In the genomic region with DNA sequence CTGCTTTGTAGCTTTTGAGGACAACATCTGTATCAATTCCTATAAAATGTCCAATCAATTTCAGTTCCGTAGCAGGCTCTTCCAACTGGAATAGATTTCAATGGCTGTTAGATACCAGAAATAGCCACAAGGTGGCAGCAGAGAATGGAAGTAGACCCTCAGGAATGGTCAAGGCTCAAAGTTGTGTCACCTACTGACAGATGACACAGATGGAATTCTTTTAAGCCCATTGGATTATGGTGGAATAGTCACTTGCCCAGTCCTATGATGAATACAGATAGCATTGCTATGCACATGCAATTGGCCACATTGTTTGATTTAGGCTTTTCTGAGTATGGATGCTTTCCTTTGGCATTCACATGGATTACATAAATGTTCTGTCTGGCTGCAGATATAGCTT, we compare ENCODE assay signal across 9 cellular contexts.
DNase-seq lines count a peak whose midpoint lies in the region; ATAC-seq and TF ChIP-seq lines count a peak whose summit lies in the region.
"Had no signal": no experiment of that assay in that cellular context is flagged by ENCODE, and none has a peak within 500 bp of the region (broad histone marks: within the 10 kb centered on the region; RNA-seq: fewer than 3 reads in every experiment).

No MANE protein-coding gene starts in this region.

- H3K27ac Mint-ChIP-seq in CD4-positive, alpha-beta memory T cell = no peak overlapping the region
- H3K27ac Mint-ChIP-seq: T-cell had no signal

- intact Hi-C loops in CD4-positive, alpha-beta memory T cell (cut with micrococcal nuclease) = loop anchor here (10.0 kb wide), 1 partner anchor 133 kb away; a partner anchor contains a TSS

- no peak overlapping the region for H3K4me3 Mint-ChIP-seq in CD4-positive, alpha-beta memory T cell
- H3K4me3 Mint-ChIP-seq: T-cell had no signal

- H3K9me2 ChIP-seq in neural cell (ENCODE audit: insufficient read depth, low read length) = no peaks in the 10 kb centered on the region

- no peaks in the 10 kb centered on the region for H3K36me3 Mint-ChIP-seq in CD4-positive, alpha-beta memory T cell
- H3K36me3 Mint-ChIP-seq: T-cell had no signal

- ATAC-seq in GM18858 (IDR thresholded peaks at IDR 0.05; ENCODE audit: unreplicated experiment) (peak; percentile 30), GM21528 (IDR thresholded peaks at IDR 0.05; ENCODE audit: low FRiP score, unreplicated experiment) (no peak), HG03280 (IDR thresholded peaks at IDR 0.05; ENCODE audit: unreplicated experiment) (no peak)

- no peaks in the 10 kb centered on the region for H4K20me1 ChIP-seq in neural cell (ENCODE audit: insufficient read depth)

- H3K4me3 ChIP-seq in CD4-positive, alpha-beta memory T cell (ENCODE audit: low read length in 2 of 2) = no peak overlapping the region
- H3K4me3 ChIP-seq in neural cell (ENCODE audit: low read length) = no peak overlapping the region

- no peaks in the 10 kb centered on the region for H3K9me3 ChIP-seq in CD4-positive, alpha-beta memory T cell (ENCODE audit: control insufficient read depth in 1 of 2, low read length in 2 of 2)
- no peaks in the 10 kb centered on the region for H3K9me3 ChIP-seq in neural cell (ENCODE audit: low read length)

- peak; percentile 85 for TF ChIP-seq CTCF in neural cell (IDR thresholded peaks at IDR 0.05; ENCODE audit: poor library complexity, severe bottlenecking)

- TF ChIP-seq RAD21 in neural cell (conservative IDR thresholded peaks at IDR 0.05) = peak; percentile 85

- H3K9ac ChIP-seq in neural cell (ENCODE audit: low read length) = no peak overlapping the region

- H3K27me3 Mint-ChIP-seq in CD4-positive, alpha-beta memory T cell = no peaks in the 10 kb centered on the region
- H3K27me3 Mint-ChIP-seq: T-cell had no signal

- no peak overlapping the region for H3K27ac ChIP-seq in CD4-positive, alpha-beta memory T cell (ENCODE audit: low read depth, low read length)
- H3K27ac ChIP-seq in neural cell (ENCODE audit: low read length) = no peak overlapping the region

- H3K36me3 ChIP-seq in CD4-positive, alpha-beta memory T cell (ENCODE audit: insufficient read depth, low read length) = no peaks in the 10 kb centered on the region
- no peaks in the 10 kb centered on the region for H3K36me3 ChIP-seq in neural cell (ENCODE audit: insufficient read depth, low read length)

- no peaks in the 10 kb centered on the region for H3K9me3 Mint-ChIP-seq in CD4-positive, alpha-beta memory T cell
- H3K9me3 Mint-ChIP-seq: T-cell had no signal

- H3K4me1 Mint-ChIP-seq in CD4-positive, alpha-beta memory T cell = peaks cover 15 to 27% (median 20%) of the 10 kb centered on the region in 4 donors

- no peaks in the 10 kb centered on the region for H3K79me2 ChIP-seq in neural cell (replicated peaks; ENCODE audit: insufficient read depth, low read length)

- H3K4me2 ChIP-seq in neural cell (ENCODE audit: low read length) = no peak overlapping the region

- H3F3A ChIP-seq in neural cell (ENCODE audit: insufficient read depth, low read length, poor library complexity, severe bottlenecking) = no peaks in the 10 kb centered on the region

- H2AFZ ChIP-seq in neural cell (ENCODE audit: low read depth, low read length) = no peak overlapping the region

- POLR2A ChIA-PET in CD4-positive, alpha-beta memory T cell (lab: Charles Lee; ENCODE audit: partially characterized antibody) = no interaction called here

- DNase-seq in CD4-positive, alpha-beta memory T cell = peak; percentile 31 to 46 (median 32)
- DNase-seq in NCI-H1417 (lab: John Stamatoyannopoulos, UW) = peak; percentile 47 to 88 (median 53)
- DNase-seq in activated CD4-positive, alpha-beta T cell treated with anti-CD3 and anti-CD28 coated beads, Interleukin-2, amount 50 U/mL, for 1 hour = peak; percentile 19
- DNase-seq in fibroblast of gingiva (ENCODE audit: low read depth) = peak; percentile 8

- no peak for TF ChIP-seq EP300 in neural cell (conservative IDR thresholded peaks at IDR 0.05; ENCODE audit: poor library complexity, severe bottlenecking)

- CTCF ChIA-PET in CD4-positive, alpha-beta memory T cell (lab: Charles Lee; ENCODE audit: partially characterized antibody) = interaction anchor here (0.6 to 2.0 kb wide), 10 partner anchors 9 to 1020 kb away, joined by 3 to 19 read pairs (median 4); a partner anchor contains a TSS

- peaks cover 16% of the 10 kb centered on the region for H3K4me1 ChIP-seq in CD4-positive, alpha-beta memory T cell (ENCODE audit: insufficient read depth, low read length)

- H3K27me3 ChIP-seq in CD4-positive, alpha-beta memory T cell (ENCODE audit: insufficient read depth, low read length) = no peaks in the 10 kb centered on the region
- H3K27me3 ChIP-seq in neural cell (ENCODE audit: insufficient read depth, low read depth, low read length) = no peaks in the 10 kb centered on the region

TF ChIP-seq in neural cell, 6 proteins besides CTCF, POLR2A, EP300 and RAD21:
- TF ChIP-seq SMC3 (conservative IDR thresholded peaks at IDR 0.05; ENCODE audit: poor library complexity) = peak; percentile 89
- TF ChIP-seq POLR2AphosphoS5 (IDR thresholded peaks at IDR 0.05) = no peak
- TF ChIP-seq MXI1 (conservative IDR thresholded peaks at IDR 0.05; ENCODE audit: poor library complexity, severe bottlenecking) = peak; percentile 32
- TF ChIP-seq EZH2 (IDR thresholded peaks at IDR 0.05; ENCODE audit: borderline replicate concordance, insufficient read depth, low read length, poor library complexity, severe bottlenecking) = no peak
